Comparison of ENCODE assay signal across 19 cellular contexts in the genomic region with DNA sequence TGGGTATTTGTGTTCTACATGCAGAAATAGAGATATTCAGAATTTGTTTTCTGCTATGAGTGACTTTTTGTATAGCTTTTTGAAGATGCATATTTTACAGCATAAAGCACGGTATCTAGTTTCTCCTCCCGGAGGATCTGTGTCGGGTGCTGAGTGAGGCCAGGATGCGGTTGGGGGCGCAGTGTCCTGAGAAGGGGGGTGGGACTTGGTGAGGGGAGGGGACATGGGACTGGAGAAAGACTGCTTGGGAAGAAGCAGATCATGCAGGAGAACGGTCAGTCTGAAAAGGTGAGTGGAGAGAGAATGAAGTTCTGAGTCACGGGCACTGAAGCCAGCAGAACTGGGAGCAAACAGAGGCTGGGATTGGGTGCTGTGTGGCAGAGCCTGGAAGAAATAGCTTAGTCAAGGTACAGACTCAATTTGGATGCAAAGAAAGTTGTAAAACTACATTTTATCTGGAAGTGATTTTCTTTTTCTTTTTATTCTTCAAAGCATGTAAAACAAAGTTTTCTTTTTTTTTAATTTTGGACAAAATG. TPM values are rescaled to one million over a fixed set of nuclear protein-coding genes. Genes with fewer than 3 reads are reported as not detected.
"Had no signal": no experiment of that assay in that cellular context is flagged by ENCODE, and none has a peak within 500 bp of the region (broad histone marks: within the 10 kb centered on the region; RNA-seq: fewer than 3 reads in every experiment).

No MANE protein-coding gene starts in this region.

- H3K9me3 Mint-ChIP-seq: activated naive CD4-positive, alpha-beta T cell treated with anti-CD3 and anti-CD28 coated beads, Interleukin-2, amount 50 U/mL, for 24 hours; neural crest cell had no signal

- FAIRE-seq: kidney, pancreas, urothelium cell line had no signal

- H3K27ac ChIP-seq: adrenal gland, coronary artery, esophagus muscularis mucosa, hepatocyte, pancreas, tibial artery had no signal

- H3K27me3 ChIP-seq: adrenal gland, esophagus muscularis mucosa, hepatocyte, pancreas, tibial artery had no signal

- ATAC-seq: activated CD4-positive, alpha-beta T cell treated with anti-CD3 and anti-CD28 coated beads for 36 hours; activated CD8-positive, alpha-beta memory T cell treated with anti-CD3 and anti-CD28 coated beads, Interleukin-2, amount 10 ng/mL, durations not matched to agents 7 days and 5 days; pancreas; stimulated activated naive B cell treated with anti-CD40 and anti-IgM and Interleukin-4, amounts not matched to agents 10 μg/mL and 1 μg/mL and 100 μg/mL, for 72 hours had no signal

- DNase-seq: activated CD4-positive, alpha-beta memory T cell treated with anti-CD3 and anti-CD28 coated beads for 36 hours; activated CD4-positive, alpha-beta T cell treated with anti-CD3 and anti-CD28 coated beads for 36 hours; activated CD8-positive, alpha-beta memory T cell treated with anti-CD3 and anti-CD28 coated beads, Interleukin-2, amount 10 ng/mL, durations not matched to agents 7 days and 5 days; activated T-cell treated with anti-CD3 and anti-CD28 coated beads, Interleukin-2, amount 50 U/mL, for 1 hour; adrenal gland; central memory CD4-positive, alpha-beta T cell; kidney; pancreas; retina; stimulated activated CD4-positive, alpha-beta T cell treated with anti-CD3 and anti-CD28 coated beads, Interleukin-2, amount 100 ng/mL, for 48 hours; stimulated activated naive B cell treated with anti-CD40 and anti-IgM and Interleukin-4, amounts not matched to agents 10 μg/mL and 1 μg/mL and 100 μg/mL, for 72 hours; SW 1271; tibial artery had no signal

- H3K27me3 Mint-ChIP-seq: activated CD4-positive, alpha-beta memory T cell treated with anti-CD3 and anti-CD28 coated beads for 36 hours; activated CD4-positive, alpha-beta T cell treated with anti-CD3 and anti-CD28 coated beads for 36 hours; activated CD8-positive, alpha-beta memory T cell treated with anti-CD3 and anti-CD28 coated beads, Interleukin-2, amount 10 ng/mL, durations not matched to agents 7 days and 5 days; activated naive CD4-positive, alpha-beta T cell treated with anti-CD3 and anti-CD28 coated beads, Interleukin-2, amount 50 U/mL, for 24 hours; stimulated activated naive B cell treated with anti-CD40 and anti-IgM and Interleukin-4, amounts not matched to agents 10 μg/mL and 1 μg/mL and 100 μg/mL, for 72 hours had no signal

- H3K79me2 ChIP-seq: hepatocyte had no signal

- H3K36me3 ChIP-seq: adrenal gland, esophagus muscularis mucosa, pancreas, tibial artery had no signal

- H3K27ac Mint-ChIP-seq: activated CD4-positive, alpha-beta memory T cell treated with anti-CD3 and anti-CD28 coated beads for 36 hours; activated CD4-positive, alpha-beta T cell treated with anti-CD3 and anti-CD28 coated beads for 36 hours; activated CD8-positive, alpha-beta memory T cell treated with anti-CD3 and anti-CD28 coated beads, Interleukin-2, amount 10 ng/mL, durations not matched to agents 7 days and 5 days; activated naive CD4-positive, alpha-beta T cell treated with anti-CD3 and anti-CD28 coated beads, Interleukin-2, amount 50 U/mL, for 24 hours; stimulated activated naive B cell treated with anti-CD40 and anti-IgM and Interleukin-4, amounts not matched to agents 10 μg/mL and 1 μg/mL and 100 μg/mL, for 72 hours had no signal

- H2AFZ ChIP-seq: hepatocyte had no signal

- H3K4me1 Mint-ChIP-seq: stimulated activated naive B cell treated with anti-CD40 and anti-IgM and Interleukin-4, amounts not matched to agents 10 μg/mL and 1 μg/mL and 100 μg/mL, for 72 hours had no signal

- H3K4me3 ChIP-seq: adrenal gland, coronary artery, esophagus muscularis mucosa, hepatocyte, pancreas, tibial artery had no signal

- H3K4me2 ChIP-seq: hepatocyte had no signal

- H3K4me3 Mint-ChIP-seq: activated CD4-positive, alpha-beta memory T cell treated with anti-CD3 and anti-CD28 coated beads for 36 hours; activated CD4-positive, alpha-beta T cell treated with anti-CD3 and anti-CD28 coated beads for 36 hours; activated CD8-positive, alpha-beta memory T cell treated with anti-CD3 and anti-CD28 coated beads, Interleukin-2, amount 10 ng/mL, durations not matched to agents 7 days and 5 days; activated naive CD4-positive, alpha-beta T cell treated with anti-CD3 and anti-CD28 coated beads, Interleukin-2, amount 50 U/mL, for 24 hours; neural crest cell; stimulated activated naive B cell treated with anti-CD40 and anti-IgM and Interleukin-4, amounts not matched to agents 10 μg/mL and 1 μg/mL and 100 μg/mL, for 72 hours had no signal

- H3K4me1 ChIP-seq: adrenal gland, pancreas had no signal

- H3K9me3 ChIP-seq: adrenal gland, esophagus muscularis mucosa, pancreas, tibial artery had no signal

RNA-seq across cellular contexts. Expression of gene STX11, which starts 44.0 kb away (rescaled TPM):
- total RNA-seq: neural crest cell had no signal
